ENCODE assay signal across 1 cellular context in genomic region chr20:47249913-47250312, GRCh38.
TF ChIP-seq lines count a peak whose summit lies in the region.

No MANE protein-coding gene starts in this region.

TF ChIP-seq in HepG2, 621 proteins besides CTCF, POLR2A, EP300 and RAD21 (continued from another document and continues in another):
- TF ChIP-seq ZBTB44 (CRISPR knock-in tag; IDR thresholded peaks at IDR 0.05) (no peak), HOXD1 (CRISPR knock-in tag; IDR thresholded peaks at IDR 0.05) (no peak), SKI (IDR thresholded peaks at IDR 0.05; ENCODE audit: partially characterized antibody) (no peak), ZFX (CRISPR knock-in tag; IDR thresholded peaks at IDR 0.05; ENCODE audit: low read depth) (no peak), ZNF138 (CRISPR knock-in tag; IDR thresholded peaks at IDR 0.05; ENCODE audit: low read depth) (no peak), RXRA (CRISPR knock-in tag; IDR thresholded peaks at IDR 0.05) (no peak; the same call in 1 of the 2 replicates), FUBP1 (CRISPR knock-in tag; IDR thresholded peaks at IDR 0.05; ENCODE audit: borderline replicate concordance) (no peak), HOXA7 (CRISPR knock-in tag; IDR thresholded peaks at IDR 0.05) (no peak), ZIK1 (CRISPR knock-in tag; IDR thresholded peaks at IDR 0.05; ENCODE audit: borderline replicate concordance, low read depth) (no peak), PITX1 (CRISPR knock-in tag; IDR thresholded peaks at IDR 0.05) (no peak), ATM (IDR thresholded peaks at IDR 0.05; ENCODE audit: borderline replicate concordance) (no peak), TARDBP (CRISPR knock-in tag; IDR thresholded peaks at IDR 0.05) (no peak), FOSL1 (CRISPR knock-in tag; IDR thresholded peaks at IDR 0.05; ENCODE audit: borderline replicate concordance) (no peak), PAF1 (CRISPR knock-in tag; IDR thresholded peaks at IDR 0.05) (no peak), SPEN (CRISPR knock-in tag; IDR thresholded peaks at IDR 0.05; ENCODE audit: low read depth) (no peak; the same call in 1 of the 2 replicates), TBX2 (CRISPR knock-in tag; IDR thresholded peaks at IDR 0.05; ENCODE audit: borderline replicate concordance) (no peak), ZNF557 (CRISPR knock-in tag; IDR thresholded peaks at IDR 0.05) (no peak), DMAP1 (CRISPR knock-in tag; IDR thresholded peaks at IDR 0.05) (no peak), KLF9 (CRISPR knock-in tag; IDR thresholded peaks at IDR 0.05; ENCODE audit: low read depth) (no peak), ELF4 (CRISPR knock-in tag; IDR thresholded peaks at IDR 0.05; ENCODE audit: borderline replicate concordance) (no peak), HNF4A (CRISPR knock-in tag; IDR thresholded peaks at IDR 0.05) (peak; percentile 62), LCORL (IDR thresholded peaks at IDR 0.05) (no peak), LCORL (CRISPR knock-in tag; IDR thresholded peaks at IDR 0.05) (peak; percentile 24; the same call in 1 of the 2 replicates), GPN1 (CRISPR knock-in tag; IDR thresholded peaks at IDR 0.05; ENCODE audit: borderline replicate concordance) (no peak), MYNN (CRISPR knock-in tag; IDR thresholded peaks at IDR 0.05; ENCODE audit: low read depth) (no peak), NCOR1 (IDR thresholded peaks at IDR 0.05; ENCODE audit: borderline replicate concordance, low read length) (peak; percentile 66; the same call in 1 of the 2 replicates), SNAPC4 (CRISPR knock-in tag; IDR thresholded peaks at IDR 0.05) (no peak), ZFP37 (CRISPR knock-in tag; IDR thresholded peaks at IDR 0.05; ENCODE audit: borderline replicate concordance) (no peak), POLR2AphosphoS5 (IDR thresholded peaks at IDR 0.05; ENCODE audit: low read depth, low read length) (no peak; the same call in 1 of the 2 replicates), POLR2AphosphoS2 (IDR thresholded peaks at IDR 0.05; ENCODE audit: low read depth, low read length) (no peak), SRSF4 (IDR thresholded peaks at IDR 0.05; ENCODE audit: low read depth, low read length, poor library complexity, severe bottlenecking) (no peak), ZHX2 (IDR thresholded peaks at IDR 0.05; ENCODE audit: low read depth) (no peak), ZHX2 (CRISPR knock-in tag; IDR thresholded peaks at IDR 0.05; ENCODE audit: borderline replicate concordance) (no peak), ZFY (CRISPR knock-in tag; IDR thresholded peaks at IDR 0.05) (0 out of 2 replicates have a peak, but pooled peaks have one; percentile 4), AGO2 (optimal IDR thresholded peaks at IDR 0.05; ENCODE audit: low read depth, low read length) (peak; percentile 44), PRDM15 (CRISPR knock-in tag; IDR thresholded peaks at IDR 0.05) (no peak)
- TF ChIP-seq, protein P1, sequence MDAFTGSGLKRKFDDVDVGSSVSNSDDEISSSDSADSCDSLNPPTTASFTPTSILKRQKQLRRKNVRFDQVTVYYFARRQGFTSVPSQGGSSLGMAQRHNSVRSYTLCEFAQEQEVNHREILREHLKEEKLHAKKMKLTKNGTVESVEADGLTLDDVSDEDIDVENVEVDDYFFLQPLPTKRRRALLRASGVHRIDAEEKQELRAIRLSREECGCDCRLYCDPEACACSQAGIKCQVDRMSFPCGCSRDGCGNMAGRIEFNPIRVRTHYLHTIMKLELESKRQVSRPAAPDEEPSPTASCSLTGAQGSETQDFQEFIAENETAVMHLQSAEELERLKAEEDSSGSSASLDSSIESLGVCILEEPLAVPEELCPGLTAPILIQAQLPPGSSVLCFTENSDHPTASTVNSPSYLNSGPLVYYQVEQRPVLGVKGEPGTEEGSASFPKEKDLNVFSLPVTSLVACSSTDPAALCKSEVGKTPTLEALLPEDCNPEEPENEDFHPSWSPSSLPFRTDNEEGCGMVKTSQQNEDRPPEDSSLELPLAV (CRISPR knock-in tag; conservative IDR thresholded peaks at IDR 0.05; ENCODE audit: low read depth) = no peak
- TF ChIP-seq, protein P2, sequence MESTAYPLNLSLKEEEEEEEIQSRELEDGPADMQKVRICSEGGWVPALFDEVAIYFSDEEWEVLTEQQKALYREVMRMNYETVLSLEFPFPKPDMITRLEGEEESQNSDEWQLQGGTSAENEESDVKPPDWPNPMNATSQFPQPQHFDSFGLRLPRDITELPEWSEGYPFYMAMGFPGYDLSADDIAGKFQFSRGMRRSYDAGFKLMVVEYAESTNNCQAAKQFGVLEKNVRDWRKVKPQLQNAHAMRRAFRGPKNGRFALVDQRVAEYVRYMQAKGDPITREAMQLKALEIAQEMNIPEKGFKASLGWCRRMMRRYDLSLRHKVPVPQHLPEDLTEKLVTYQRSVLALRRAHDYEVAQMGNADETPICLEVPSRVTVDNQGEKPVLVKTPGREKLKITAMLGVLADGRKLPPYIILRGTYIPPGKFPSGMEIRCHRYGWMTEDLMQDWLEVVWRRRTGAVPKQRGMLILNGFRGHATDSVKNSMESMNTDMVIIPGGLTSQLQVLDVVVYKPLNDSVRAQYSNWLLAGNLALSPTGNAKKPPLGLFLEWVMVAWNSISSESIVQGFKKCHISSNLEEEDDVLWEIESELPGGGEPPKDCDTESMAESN (CRISPR knock-in tag; conservative IDR thresholded peaks at IDR 0.05) = no peak
- TF ChIP-seq, protein P3, sequence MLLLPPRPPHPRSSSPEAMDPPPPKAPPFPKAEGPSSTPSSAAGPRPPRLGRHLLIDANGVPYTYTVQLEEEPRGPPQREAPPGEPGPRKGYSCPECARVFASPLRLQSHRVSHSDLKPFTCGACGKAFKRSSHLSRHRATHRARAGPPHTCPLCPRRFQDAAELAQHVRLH (CRISPR knock-in tag; IDR thresholded peaks at IDR 0.05; ENCODE audit: borderline replicate concordance, low read depth) = no peak
